In the genomic region with DNA sequence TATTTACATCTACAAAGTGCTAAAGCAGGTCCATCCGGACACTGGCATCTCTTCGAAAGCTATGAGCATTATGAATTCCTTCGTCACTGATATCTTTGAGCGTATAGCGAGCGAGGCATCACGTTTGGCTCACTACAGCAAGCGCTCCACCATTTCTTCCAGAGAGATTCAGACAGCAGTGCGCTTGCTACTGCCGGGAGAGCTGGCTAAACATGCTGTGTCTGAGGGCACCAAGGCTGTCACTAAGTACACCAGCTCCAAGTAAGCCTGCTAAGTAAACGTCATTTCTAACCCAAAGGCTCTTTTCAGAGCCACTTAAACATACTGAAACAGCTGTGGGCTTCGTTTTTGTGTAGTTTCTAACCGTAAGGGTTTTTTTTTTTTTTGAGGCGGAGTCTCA, we compare ENCODE assay signal across 35 cellular contexts. TPM values are rescaled to one million over a fixed set of nuclear protein-coding genes. Genes with fewer than 3 reads are reported as not detected.
"Had no signal": no experiment of that assay in that cellular context is flagged by ENCODE, and none has a peak within 500 bp of the region (broad histone marks: within the 10 kb centered on the region; RNA-seq: fewer than 3 reads in every experiment).

No MANE protein-coding gene starts in this region.

- DNase-seq: activated CD4-positive, alpha-beta memory T cell treated with anti-CD3 and anti-CD28 coated beads for 36 hours; activated CD4-positive, alpha-beta T cell treated with anti-CD3 and anti-CD28 coated beads for 36 hours; activated CD4-positive, alpha-beta T cell treated with anti-CD3 and anti-CD28 coated beads, Interleukin-2, amount 10 ng/mL, durations not matched to agents 24 days and 14 days; activated CD4-positive, CD25-positive, alpha-beta regulatory T cell; activated CD4-positive, CD25-positive, alpha-beta regulatory T cell treated with anti-CD3 and anti-CD28 coated beads, Interleukin-2, amount 50 U/mL, for 72 hours; activated CD8-positive, alpha-beta memory T cell treated with anti-CD3 and anti-CD28 coated beads, Interleukin-2, amount 10 ng/mL, durations not matched to agents 7 days and 5 days; activated CD8-positive, alpha-beta memory T cell treated with anti-CD3 and anti-CD28 coated beads, Interleukin-2, amount 50 U/mL, for 4 hours; activated CD8-positive, alpha-beta T cell treated with anti-CD3 and anti-CD28 coated beads, Interleukin-2, amount 10 ng/mL, durations not matched to agents 7 days and 5 days; activated effector memory CD4-positive, alpha-beta T cell treated with anti-CD3 and anti-CD28 coated beads, Interleukin-2, amount 50 U/mL, for 16 hours; activated naive CD4-positive, alpha-beta T cell treated with anti-CD3 and anti-CD28 coated beads for 36 hours; activated naive CD8-positive, alpha-beta T cell treated with anti-CD3 and anti-CD28 coated beads for 36 hours; activated naive CD8-positive, alpha-beta T cell treated with anti-CD3 and anti-CD28 coated beads, Interleukin-2, amount 50 U/mL, for 24 hours; activated T-cell treated with anti-CD3 and anti-CD28 coated beads, Interleukin-2, amount 50 U/mL, for 1 hour; activated T-cell treated with anti-CD3 and anti-CD28 coated beads, Interleukin-2, amount 50 U/mL, for 48 hours; adrenal gland; amygdala; aorta; body of pancreas; caudate nucleus; cortex of kidney; dermis blood vessel endothelial cell; effector CD4-positive, alpha-beta T cell; effector memory CD8-positive, alpha-beta T cell; erythroblast; foreskin keratinocyte; gastrocnemius medialis; glutamatergic neuron; T-helper 2 cell had no signal

- FAIRE-seq: colon had no signal

- H3K27ac ChIP-seq: adrenal gland, body of pancreas, esophagus muscularis mucosa, foreskin keratinocyte, gastrocnemius medialis had no signal

- H3K4me1 ChIP-seq: adrenal gland, body of pancreas, esophagus muscularis mucosa, foreskin keratinocyte, gastrocnemius medialis had no signal

- H3K9me3 ChIP-seq: adrenal gland, body of pancreas, esophagus muscularis mucosa, gastrocnemius medialis had no signal

- ATAC-seq: activated CD4-positive, alpha-beta T cell treated with anti-CD3 and anti-CD28 coated beads for 36 hours; activated CD8-positive, alpha-beta memory T cell treated with anti-CD3 and anti-CD28 coated beads, Interleukin-2, amount 10 ng/mL, durations not matched to agents 7 days and 5 days; activated CD8-positive, alpha-beta T cell treated with anti-CD3 and anti-CD28 coated beads, Interleukin-2, amount 10 ng/mL, durations not matched to agents 7 days and 5 days; activated naive CD8-positive, alpha-beta T cell treated with anti-CD3 and anti-CD28 coated beads, Interleukin-2, amount 50 U/mL, for 24 hours; body of pancreas; effector memory CD8-positive, alpha-beta T cell; foreskin keratinocyte; gastrocnemius medialis had no signal

- H3K36me3 ChIP-seq: adrenal gland, esophagus muscularis mucosa, gastrocnemius medialis had no signal

- H3K27me3 ChIP-seq: body of pancreas, gastrocnemius medialis had no signal

- H3K4me3 ChIP-seq: adrenal gland, body of pancreas, esophagus muscularis mucosa, gastrocnemius medialis had no signal

RNA-seq across cellular contexts. Expression of gene SLC17A4, which starts 27.5 kb away (rescaled TPM):
- total RNA-seq: activated CD4-positive, alpha-beta memory T cell treated with anti-CD3 and anti-CD28 coated beads for 36 hours; activated CD4-positive, alpha-beta T cell treated with anti-CD3 and anti-CD28 coated beads for 36 hours; activated CD4-positive, alpha-beta T cell treated with anti-CD3 and anti-CD28 coated beads, Interleukin-2, amount 10 ng/mL, durations not matched to agents 24 days and 14 days; activated CD8-positive, alpha-beta memory T cell treated with anti-CD3 and anti-CD28 coated beads for 36 hours; activated CD8-positive, alpha-beta memory T cell treated with anti-CD3 and anti-CD28 coated beads, Interleukin-2, amount 10 ng/mL, durations not matched to agents 7 days and 5 days; activated CD8-positive, alpha-beta T cell treated with anti-CD3 and anti-CD28 coated beads, Interleukin-2, amount 10 ng/mL, durations not matched to agents 7 days and 5 days; activated naive CD4-positive, alpha-beta T cell treated with anti-CD3 and anti-CD28 coated beads for 36 hours; activated naive CD8-positive, alpha-beta T cell treated with anti-CD3 and anti-CD28 coated beads for 36 hours; activated T-helper 1 cell treated with anti-CD3 and anti-CD28 coated beads, Interleukin-12 subunit alpha, Interleukin-12 subunit beta, Interleukin-2, Interleukin-4 antibody, amounts not matched to agents 30 ng/mL and 10 ng/mL and 1 ng/mL, durations not matched to agents 14 hours and 24 hours and 36 hours; activated T-helper 2 cell treated with anti-CD3 and anti-CD28 coated beads, Interferon-gamma antibody, Interleukin-2, Interleukin-4, amounts not matched to agents 10 μg/mL and 5 μg/mL and 100 μg/mL, durations not matched to agents 14 hours and 24 hours and 36 hours; adrenal gland; aorta; chondrocyte; dermis blood vessel endothelial cell; esophagus muscularis mucosa; foreskin keratinocyte; T-helper 1 cell treated with Interleukin-12 subunit alpha and Interleukin-12 subunit beta and Interleukin-4 antibody, amounts not matched to agents 30 ng/mL and 1 ng/mL, for 36 hours had no signal
- polyA plus RNA-seq: foreskin keratinocyte had no signal
